ENCODE assay signal across 10 cellular contexts in the genomic region with DNA sequence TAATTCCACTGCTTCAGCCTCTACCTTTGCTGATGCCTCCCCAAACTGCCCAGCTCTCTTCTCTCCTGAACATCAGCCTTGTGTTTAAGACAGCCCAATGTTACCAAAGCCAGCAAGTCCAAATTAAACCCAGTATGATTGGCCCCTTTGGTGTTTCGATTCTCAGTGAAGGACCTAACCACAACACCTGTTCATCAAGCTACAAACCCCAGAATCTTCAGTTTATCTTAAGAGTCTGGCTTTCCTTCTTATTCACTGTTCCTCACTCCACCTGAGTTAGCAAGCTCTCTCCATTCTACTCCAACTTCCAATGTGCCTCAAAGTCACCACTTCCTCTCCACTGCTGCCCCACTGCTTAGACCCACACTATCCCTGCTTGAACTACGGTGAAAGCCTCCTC. TPM values are rescaled to one million over a fixed set of nuclear protein-coding genes. Genes with fewer than 3 reads are reported as not detected.
DNase-seq lines count a peak whose midpoint lies in the region; ATAC-seq and TF ChIP-seq lines count a peak whose summit lies in the region.
"Had no signal": no experiment of that assay in that cellular context is flagged by ENCODE, and none has a peak within 500 bp of the region (broad histone marks: within the 10 kb centered on the region; RNA-seq: fewer than 3 reads in every experiment).

No MANE protein-coding gene starts in this region.

- H3K36me3 Mint-ChIP-seq in activated T-cell treated with anti-CD3 and anti-CD28 coated beads, Interleukin-2, amount 50 U/mL, for 72 hours (ENCODE audit: insufficient read depth in 2 of 2): no peaks in the 10 kb centered on the region
- no peaks in the 10 kb centered on the region for H3K36me3 Mint-ChIP-seq in natural killer cell

- peak overlapping the region; percentile 58 to 65 for H3K4me3 Mint-ChIP-seq in activated T-cell treated with anti-CD3 and anti-CD28 coated beads, Interleukin-2, amount 50 U/mL, for 72 hours
- peak overlapping the region; percentile 43 for H3K4me3 Mint-ChIP-seq in natural killer cell
- H3K4me3 Mint-ChIP-seq: dendritic cell treated with granulocyte-macrophage colony-stimulating factor and Interleukin-4, amounts not matched to agents 40 ng/mL and 50 ng/mL, for 4 days had no signal

- no peak for DNase-seq in activated T-cell treated with anti-CD3 and anti-CD28 coated beads, Interleukin-2, amount 50 U/mL, for 72 hours
- DNase-seq in activated T-cell treated with anti-CD3 and anti-CD28 coated beads for 4 hours: no peak
- DNase-seq in natural killer cell: no peak
- no peak for DNase-seq in LoVo (ENCODE audit: low spot score)
- DNase-seq in head of caudate nucleus: no peak
- no peak for DNase-seq in inferior parietal cortex (ENCODE audit: extremely low spot score)
- DNase-seq: occipital lobe had no signal

- TF ChIP-seq CTCF in natural killer cell (IDR thresholded peaks at IDR 0.05): no peak

- H3K27ac Mint-ChIP-seq in activated T-cell treated with anti-CD3 and anti-CD28 coated beads, Interleukin-2, amount 50 U/mL, for 72 hours: no peak overlapping the region
- peak overlapping the region; percentile 59 to 73 for H3K27ac Mint-ChIP-seq in natural killer cell
- H3K27ac Mint-ChIP-seq: dendritic cell treated with granulocyte-macrophage colony-stimulating factor and Interleukin-4, amounts not matched to agents 40 ng/mL and 50 ng/mL, for 4 days had no signal

- peaks cover 15% of the 10 kb centered on the region for H3K27me3 Mint-ChIP-seq in activated T-cell treated with anti-CD3 and anti-CD28 coated beads, Interleukin-2, amount 50 U/mL, for 72 hours (ENCODE audit: low read depth)
- H3K27me3 Mint-ChIP-seq in natural killer cell (ENCODE audit: low read depth in 2 of 2): peaks cover 14 to 20% of the 10 kb centered on the region in 2 donors

- intact Hi-C loops in natural killer cell (cut with micrococcal nuclease) (no loop called here), head of caudate nucleus (cut with DNase I) (no loop called here)

- no peaks in the 10 kb centered on the region for H3K9me3 Mint-ChIP-seq in activated T-cell treated with anti-CD3 and anti-CD28 coated beads, Interleukin-2, amount 50 U/mL, for 72 hours
- no peaks in the 10 kb centered on the region for H3K9me3 Mint-ChIP-seq in natural killer cell
- H3K9me3 Mint-ChIP-seq: dendritic cell treated with granulocyte-macrophage colony-stimulating factor and Interleukin-4, amounts not matched to agents 40 ng/mL and 50 ng/mL, for 4 days had no signal

- H3K4me1 Mint-ChIP-seq in activated T-cell treated with anti-CD3 and anti-CD28 coated beads, Interleukin-2, amount 50 U/mL, for 72 hours (ENCODE audit: low read depth): peaks cover 51% of the 10 kb centered on the region
- peaks cover 12% of the 10 kb centered on the region in 2 donors for H3K4me1 Mint-ChIP-seq in natural killer cell

- peak; percentile 25 to 47 for ATAC-seq in activated T-cell treated with anti-CD3 and anti-CD28 coated beads, Interleukin-2, amount 50 U/mL, for 72 hours (replicated peaks in 1 of 2)
- ATAC-seq in GM21723 (IDR thresholded peaks at IDR 0.05; ENCODE audit: unreplicated experiment) (peak; percentile 92), HG03520 (IDR thresholded peaks at IDR 0.05; ENCODE audit: unreplicated experiment) (peak; percentile 94), natural killer cell (no peak)

RNA-seq across cellular contexts. Expression of a gene that starts 25.5 kb away (rescaled TPM):
- total RNA-seq in activated T-cell treated with anti-CD3 and anti-CD28 coated beads, Interleukin-2, amount 50 U/mL, for 72 hours: 10 to 100 TPM; 50.7 to 58.0 TPM
- 100 to 1,000 TPM in 1 of 3 donors, 10 to 100 TPM in 2; 92.2 to 133 (median 99.0) TPM for total RNA-seq in natural killer cell

Comparison
In these comparisons a context has a peak if more than half of its experiments do, and no peak if none do; other contexts are left out.
1. ATAC-seq: peak in activated T-cell treated with anti-CD3 and anti-CD28 coated beads, Interleukin-2, amount 50 U/mL, for 72 hours (2 of 2), GM21723 (single experiment) and HG03520 (single experiment); none in natural killer cell (0 of 3).